1 cellular context compared by ENCODE assay signal in genomic region chr4:182806259-182807252, GRCh38.
TF ChIP-seq lines count a peak whose summit lies in the region.

No MANE protein-coding gene starts in this region.

TF ChIP-seq in HCT116, 20 proteins besides CTCF, POLR2A, EP300 and RAD21 (continued from another document):
- TF ChIP-seq CBX3 (IDR thresholded peaks at IDR 0.05; ENCODE audit: low read depth) (no peak), ZNF274 (IDR thresholded peaks at IDR 0.05; ENCODE audit: low read depth, low read length) (no peak)
